ENCODE assay signal across 29 cellular contexts in genomic region chr7:88321694-88322093, GRCh38. TPM values are rescaled to one million over a fixed set of nuclear protein-coding genes. Genes with fewer than 3 reads are reported as not detected.
"Had no signal": no experiment of that assay in that cellular context is flagged by ENCODE, and none has a peak within 500 bp of the region (broad histone marks: within the 10 kb centered on the region; RNA-seq: fewer than 3 reads in every experiment).

No MANE protein-coding gene starts in this region.

- H3K27ac Mint-ChIP-seq: activated CD4-positive, alpha-beta memory T cell treated with anti-CD3 and anti-CD28 coated beads for 36 hours; activated CD4-positive, alpha-beta T cell treated with anti-CD3 and anti-CD28 coated beads, Interleukin-2, amount 10 ng/mL, durations not matched to agents 24 days and 14 days; activated naive CD4-positive, alpha-beta T cell treated with anti-CD3 and anti-CD28 coated beads, Interleukin-2, amount 10 ng/mL, durations not matched to agents 7 days and 5 days; activated naive CD8-positive, alpha-beta T cell treated with anti-CD3 and anti-CD28 coated beads, Interleukin-2, amount 10 ng/mL, durations not matched to agents 7 days and 5 days; brain; effector memory CD8-positive, alpha-beta T cell; mesothelial cell of epicardium; naive B cell; nephron progenitor cell had no signal

- H3K4me3 Mint-ChIP-seq: activated CD4-positive, alpha-beta memory T cell treated with anti-CD3 and anti-CD28 coated beads for 36 hours; activated CD4-positive, alpha-beta T cell treated with anti-CD3 and anti-CD28 coated beads, Interleukin-2, amount 10 ng/mL, durations not matched to agents 24 days and 14 days; activated naive CD4-positive, alpha-beta T cell treated with anti-CD3 and anti-CD28 coated beads, Interleukin-2, amount 10 ng/mL, durations not matched to agents 7 days and 5 days; activated naive CD8-positive, alpha-beta T cell treated with anti-CD3 and anti-CD28 coated beads, Interleukin-2, amount 10 ng/mL, durations not matched to agents 7 days and 5 days; brain; effector memory CD8-positive, alpha-beta T cell; mesothelial cell of epicardium; naive B cell; nephron progenitor cell had no signal

- H3K9me3 Mint-ChIP-seq: activated CD4-positive, alpha-beta memory T cell treated with anti-CD3 and anti-CD28 coated beads for 36 hours; activated CD4-positive, alpha-beta T cell treated with anti-CD3 and anti-CD28 coated beads, Interleukin-2, amount 10 ng/mL, durations not matched to agents 24 days and 14 days; activated naive CD4-positive, alpha-beta T cell treated with anti-CD3 and anti-CD28 coated beads, Interleukin-2, amount 10 ng/mL, durations not matched to agents 7 days and 5 days; activated naive CD8-positive, alpha-beta T cell treated with anti-CD3 and anti-CD28 coated beads, Interleukin-2, amount 10 ng/mL, durations not matched to agents 7 days and 5 days; brain; effector memory CD8-positive, alpha-beta T cell; mesothelial cell of epicardium; naive B cell; nephron progenitor cell had no signal

- H3K4me1 Mint-ChIP-seq: activated naive CD4-positive, alpha-beta T cell treated with anti-CD3 and anti-CD28 coated beads, Interleukin-2, amount 10 ng/mL, durations not matched to agents 7 days and 5 days; activated naive CD8-positive, alpha-beta T cell treated with anti-CD3 and anti-CD28 coated beads, Interleukin-2, amount 10 ng/mL, durations not matched to agents 7 days and 5 days; brain; naive B cell; nephron progenitor cell had no signal

- DNase-seq: activated CD4-positive, alpha-beta memory T cell treated with anti-CD3 and anti-CD28 coated beads for 36 hours; activated CD4-positive, alpha-beta T cell treated with anti-CD3 and anti-CD28 coated beads, Interleukin-2, amount 10 ng/mL, durations not matched to agents 24 days and 14 days; activated CD8-positive, alpha-beta memory T cell treated with anti-CD3 and anti-CD28 coated beads, Interleukin-2, amount 50 U/mL, for 4 hours; activated gamma-delta T cell; activated naive CD4-positive, alpha-beta T cell treated with anti-CD3 and anti-CD28 coated beads, Interleukin-2, amount 10 ng/mL, durations not matched to agents 7 days and 5 days; activated naive CD8-positive, alpha-beta T cell treated with anti-CD3 and anti-CD28 coated beads, Interleukin-2, amount 10 ng/mL, durations not matched to agents 7 days and 5 days; activated T-cell treated with anti-CD3 and anti-CD28 coated beads, Interleukin-2, amount 50 U/mL, for 1 hour; cerebellar nuclear complex; colonic mucosa; dorsolateral prefrontal cortex; effector memory CD8-positive, alpha-beta T cell; erythroblast; gastrocnemius medialis; glutamatergic neuron; kidney; left colon; naive B cell; nephron progenitor cell; pancreas; psoas muscle; stimulated activated naive CD4-positive, alpha-beta T cell; tibial artery; upper lobe of right lung; WERI-Rb-1 had no signal

- ATAC-seq: activated CD4-positive, CD25-positive, alpha-beta regulatory T cell treated with anti-CD3 and anti-CD28 coated beads, Interleukin-2, amount 50 U/mL, for 24 hours; effector memory CD8-positive, alpha-beta T cell; gastrocnemius medialis; left colon; psoas muscle had no signal

- H3K27me3 Mint-ChIP-seq: activated naive CD4-positive, alpha-beta T cell treated with anti-CD3 and anti-CD28 coated beads, Interleukin-2, amount 10 ng/mL, durations not matched to agents 7 days and 5 days; brain; naive B cell had no signal

- H3K36me3 Mint-ChIP-seq: activated CD4-positive, alpha-beta memory T cell treated with anti-CD3 and anti-CD28 coated beads for 36 hours; activated naive CD4-positive, alpha-beta T cell treated with anti-CD3 and anti-CD28 coated beads, Interleukin-2, amount 10 ng/mL, durations not matched to agents 7 days and 5 days; activated naive CD8-positive, alpha-beta T cell treated with anti-CD3 and anti-CD28 coated beads, Interleukin-2, amount 10 ng/mL, durations not matched to agents 7 days and 5 days; brain; mesothelial cell of epicardium; naive B cell had no signal

RNA-seq across cellular contexts. Expression of gene STEAP4, which starts 15.0 kb away (rescaled TPM):
- total RNA-seq: activated CD4-positive, alpha-beta memory T cell treated with anti-CD3 and anti-CD28 coated beads for 36 hours; activated CD8-positive, alpha-beta memory T cell treated with anti-CD3 and anti-CD28 coated beads for 36 hours; activated naive CD8-positive, alpha-beta T cell treated with anti-CD3 and anti-CD28 coated beads, Interleukin-2, amount 10 ng/mL, durations not matched to agents 7 days and 5 days; cardiac muscle cell had no signal
